In the genomic region with DNA sequence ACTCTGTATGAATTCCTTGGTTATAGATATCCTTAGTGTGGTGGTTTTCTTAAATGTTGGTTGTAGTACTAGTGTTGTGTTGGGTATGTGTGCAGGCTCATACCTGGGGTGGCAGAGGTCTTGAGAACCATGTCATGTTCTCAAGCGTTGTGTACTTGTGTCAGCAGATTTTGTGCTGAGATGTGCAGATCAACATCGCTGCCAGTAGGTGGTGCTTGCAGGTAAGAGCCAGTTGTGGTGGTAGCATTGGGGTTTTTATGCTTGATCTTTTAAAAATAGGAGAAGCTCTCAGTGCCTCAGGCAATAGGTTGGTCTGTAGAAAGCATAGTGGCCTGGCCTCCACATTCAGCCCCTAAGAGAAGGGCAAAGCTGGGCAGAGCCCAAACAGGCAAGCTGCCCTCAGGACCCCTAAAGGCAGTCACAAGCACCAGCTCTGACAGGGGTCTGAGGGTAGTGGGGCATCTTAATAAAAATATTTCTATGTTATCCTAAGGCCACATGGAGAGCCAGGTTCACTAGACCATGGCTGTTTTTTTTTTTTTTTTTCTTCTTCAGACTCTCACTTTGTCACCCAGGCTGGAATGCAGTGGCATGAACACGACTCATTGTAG, we compare ENCODE assay signal across 9 cellular contexts.
DNase-seq lines count a peak whose midpoint lies in the region; ATAC-seq and TF ChIP-seq lines count a peak whose summit lies in the region.
"Had no signal": no experiment of that assay in that cellular context is flagged by ENCODE, and none has a peak within 500 bp of the region (broad histone marks: within the 10 kb centered on the region; RNA-seq: fewer than 3 reads in every experiment).

No MANE protein-coding gene starts in this region.

- TF ChIP-seq CTCF in WTC11 (IDR thresholded peaks at IDR 0.05): peak; percentile 65

- ATAC-seq in GM21529 (IDR thresholded peaks at IDR 0.05; ENCODE audit: unreplicated experiment) (peak; percentile 86), WTC11 (peak; percentile 95), GM19324 (IDR thresholded peaks at IDR 0.05; ENCODE audit: low FRiP score, unreplicated experiment) (no peak)

- peaks cover 4% of the 10 kb centered on the region for H3K27me3 ChIP-seq in MG63

- DNase-seq in NCI-H345 (lab: John Stamatoyannopoulos, UW) (peak; percentile 23), NCI-H345 treated with DMSO at 0.1 percent for 48 hours (lab: John Stamatoyannopoulos, UW; ENCODE audit: unreplicated experiment) (no peak), MG63 (peak; percentile 30), WTC11 (ENCODE audit: low spot score) (peak; percentile 58), iPS-NIHi7 (ENCODE audit: extremely low spot score) (peak; percentile 54), superior temporal gyrus (ENCODE audit: extremely low spot score) (no peak)

- POLR2A ChIA-PET in WTC11 (lab: Charles Lee): interaction anchor here (0.5 to 0.8 kb wide), 3 partner anchors 33 to 82 kb away, joined by 3 to 5 read pairs (median 3); no protein-coding TSS in a partner anchor

- H3K27me3 Mint-ChIP-seq in WTC11 (ENCODE audit: low read depth): no peaks in the 10 kb centered on the region

- no peaks in the 10 kb centered on the region for H3K36me3 ChIP-seq in MG63

- H3K9me3 Mint-ChIP-seq in WTC11: peaks cover 8% of the 10 kb centered on the region
- H3K9me3 Mint-ChIP-seq: activated naive CD4-positive, alpha-beta T cell treated with anti-CD3 and anti-CD28 coated beads, Interleukin-2, amount 50 U/mL, for 72 hours had no signal

- H3K4me3 Mint-ChIP-seq in WTC11: no peak overlapping the region

- peaks cover 2% of the 10 kb centered on the region for H3K4me1 Mint-ChIP-seq in WTC11

- no peak overlapping the region for H3K27ac Mint-ChIP-seq in WTC11
- H3K27ac Mint-ChIP-seq: activated naive CD4-positive, alpha-beta T cell treated with anti-CD3 and anti-CD28 coated beads, Interleukin-2, amount 50 U/mL, for 72 hours had no signal

- H3K36me3 Mint-ChIP-seq in WTC11: no peaks in the 10 kb centered on the region
- H3K36me3 Mint-ChIP-seq: activated naive CD4-positive, alpha-beta T cell treated with anti-CD3 and anti-CD28 coated beads, Interleukin-2, amount 50 U/mL, for 72 hours had no signal

- no peak overlapping the region for H3K4me3 ChIP-seq in MG63

- CTCF ChIA-PET in WTC11 (lab: Charles Lee): interaction anchor here (0.6 to 1.7 kb wide), 35 partner anchors 9 to 888 kb away, joined by 3 to 32 read pairs (median 3); partner anchors contain the start of gene CLDN18

- H3K9me3 ChIP-seq in MG63: peaks cover 3% of the 10 kb centered on the region; the same call in 1 of the 2 replicates

TF ChIP-seq in WTC11, 78 proteins besides CTCF, POLR2A, EP300 and RAD21 (continues in another document):
- TF ChIP-seq, protein P1, sequence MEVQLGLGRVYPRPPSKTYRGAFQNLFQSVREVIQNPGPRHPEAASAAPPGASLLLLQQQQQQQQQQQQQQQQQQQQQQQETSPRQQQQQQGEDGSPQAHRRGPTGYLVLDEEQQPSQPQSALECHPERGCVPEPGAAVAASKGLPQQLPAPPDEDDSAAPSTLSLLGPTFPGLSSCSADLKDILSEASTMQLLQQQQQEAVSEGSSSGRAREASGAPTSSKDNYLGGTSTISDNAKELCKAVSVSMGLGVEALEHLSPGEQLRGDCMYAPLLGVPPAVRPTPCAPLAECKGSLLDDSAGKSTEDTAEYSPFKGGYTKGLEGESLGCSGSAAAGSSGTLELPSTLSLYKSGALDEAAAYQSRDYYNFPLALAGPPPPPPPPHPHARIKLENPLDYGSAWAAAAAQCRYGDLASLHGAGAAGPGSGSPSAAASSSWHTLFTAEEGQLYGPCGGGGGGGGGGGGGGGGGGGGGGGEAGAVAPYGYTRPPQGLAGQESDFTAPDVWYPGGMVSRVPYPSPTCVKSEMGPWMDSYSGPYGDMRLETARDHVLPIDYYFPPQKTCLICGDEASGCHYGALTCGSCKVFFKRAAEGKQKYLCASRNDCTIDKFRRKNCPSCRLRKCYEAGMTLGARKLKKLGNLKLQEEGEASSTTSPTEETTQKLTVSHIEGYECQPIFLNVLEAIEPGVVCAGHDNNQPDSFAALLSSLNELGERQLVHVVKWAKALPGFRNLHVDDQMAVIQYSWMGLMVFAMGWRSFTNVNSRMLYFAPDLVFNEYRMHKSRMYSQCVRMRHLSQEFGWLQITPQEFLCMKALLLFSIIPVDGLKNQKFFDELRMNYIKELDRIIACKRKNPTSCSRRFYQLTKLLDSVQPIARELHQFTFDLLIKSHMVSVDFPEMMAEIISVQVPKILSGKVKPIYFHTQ (CRISPR knock-in tag; IDR thresholded peaks at IDR 0.05): no peak
- TF ChIP-seq ZNF671 (CRISPR knock-in tag; IDR thresholded peaks at IDR 0.05) (no peak), NFE2L1 (CRISPR knock-in tag; IDR thresholded peaks at IDR 0.05) (no peak), NR3C1 (CRISPR knock-in tag; conservative IDR thresholded peaks at IDR 0.05; ENCODE audit: low read depth) (no peak), ATF6 (CRISPR knock-in tag; IDR thresholded peaks at IDR 0.05) (no peak), NFYB (CRISPR knock-in tag; conservative IDR thresholded peaks at IDR 0.05; ENCODE audit: low read depth) (no peak), GTF2I (CRISPR knock-in tag; conservative IDR thresholded peaks at IDR 0.05) (no peak), SOX15 (CRISPR knock-in tag; IDR thresholded peaks at IDR 0.05) (no peak), AFF4 (CRISPR knock-in tag; IDR thresholded peaks at IDR 0.05; ENCODE audit: borderline replicate concordance) (no peak), SMAD4 (CRISPR knock-in tag; IDR thresholded peaks at IDR 0.05) (no peak), RELA (CRISPR knock-in tag; IDR thresholded peaks at IDR 0.05; ENCODE audit: borderline replicate concordance) (no peak)
- TF ChIP-seq, protein P2, sequence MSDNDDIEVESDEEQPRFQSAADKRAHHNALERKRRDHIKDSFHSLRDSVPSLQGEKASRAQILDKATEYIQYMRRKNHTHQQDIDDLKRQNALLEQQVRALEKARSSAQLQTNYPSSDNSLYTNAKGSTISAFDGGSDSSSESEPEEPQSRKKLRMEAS (CRISPR knock-in tag; IDR thresholded peaks at IDR 0.05): no peak

Comparison
In these comparisons a context has a peak if more than half of its experiments do, and no peak if none do; other contexts are left out.
1. DNase-seq: peak in NCI-H345 (single experiment), MG63 (single experiment), WTC11 (single experiment) and iPS-NIHi7 (single experiment); none in NCI-H345 treated with DMSO at 0.1 percent for 48 hours (single experiment) and superior temporal gyrus (single experiment).